ENCODE assay signal across 20 cellular contexts in the genomic region with DNA sequence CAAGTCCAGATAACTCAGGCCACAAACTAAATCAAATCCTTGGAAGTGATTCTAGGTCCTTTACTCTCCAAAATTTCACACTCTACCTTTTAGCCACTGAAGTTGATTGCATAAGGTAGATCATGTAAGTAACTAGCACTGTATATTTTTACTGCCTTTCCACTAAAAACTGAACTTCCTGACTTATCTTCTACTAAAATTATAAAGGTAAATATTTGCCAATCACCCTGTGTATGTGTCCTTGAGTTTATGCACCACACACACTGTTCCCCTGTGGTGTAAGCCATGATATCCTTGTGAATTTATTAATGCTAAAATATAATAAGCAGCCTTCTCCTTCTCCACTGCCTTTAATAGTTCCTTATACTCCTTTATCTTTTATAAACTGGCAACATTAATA. TPM values are rescaled to one million over a fixed set of nuclear protein-coding genes. Genes with fewer than 3 reads are reported as not detected.
DNase-seq lines count a peak whose midpoint lies in the region; ATAC-seq, FAIRE-seq and TF ChIP-seq lines count a peak whose summit lies in the region.
"Had no signal": no experiment of that assay in that cellular context is flagged by ENCODE, and none has a peak within 500 bp of the region (broad histone marks: within the 10 kb centered on the region; RNA-seq: fewer than 3 reads in every experiment).

No MANE protein-coding gene starts in this region.

- peak overlapping the region; percentile 7; the same call in 1 of the 2 replicates for H3K27ac ChIP-seq in VCaP
- H3K27ac ChIP-seq: 22Rv1; A549; BLaER1 treated with 17β-estradiol and CSF1 and Interleukin-3, amounts not matched to agents 10 nM and 100 nM; C4-2B had no signal

- DNase-seq in GM19239 (ENCODE audit: insufficient read length, low spot score) (no peak), left colon (no peak), mucosa of gallbladder (ENCODE audit: low spot score) (no peak)
- DNase-seq: AML-193; Caco-2; Calu3; CD4-positive, alpha-beta T cell; CD8-positive, alpha-beta T cell; DMS79 treated with DMSO at 0.1 percent for 48 hours; GF-D8 had no signal

- TF ChIP-seq CTCF in VCaP (conservative IDR thresholded peaks at IDR 0.05) = no peak

- ATAC-seq in left colon = peak; percentile 60
- ATAC-seq in GM18498 (IDR thresholded peaks at IDR 0.05; ENCODE audit: unreplicated experiment) = no peak
- ATAC-seq: A549; CD8-positive, alpha-beta T cell had no signal

- FAIRE-seq in GM19239 (lab: Jason Lieb, UNC) = peak; percentile 35
- FAIRE-seq: G401.6, GM12891, GM18507 had no signal

- intact Hi-C loops in left colon (cut with DNase I, micrococcal nuclease) = no loop called here

RNA-seq across cellular contexts. Expression of a gene that starts 25.6 kb away (rescaled TPM):
- total RNA-seq in left colon (10 to 100 TPM; 11.6 to 16.5 TPM), mucosa of gallbladder (7.7 TPM)
- total RNA-seq: A172; CD4-positive, alpha-beta T cell; CD8-positive, alpha-beta T cell had no signal
